Comparison of ENCODE assay signal across 9 cellular contexts in the genomic region with DNA sequence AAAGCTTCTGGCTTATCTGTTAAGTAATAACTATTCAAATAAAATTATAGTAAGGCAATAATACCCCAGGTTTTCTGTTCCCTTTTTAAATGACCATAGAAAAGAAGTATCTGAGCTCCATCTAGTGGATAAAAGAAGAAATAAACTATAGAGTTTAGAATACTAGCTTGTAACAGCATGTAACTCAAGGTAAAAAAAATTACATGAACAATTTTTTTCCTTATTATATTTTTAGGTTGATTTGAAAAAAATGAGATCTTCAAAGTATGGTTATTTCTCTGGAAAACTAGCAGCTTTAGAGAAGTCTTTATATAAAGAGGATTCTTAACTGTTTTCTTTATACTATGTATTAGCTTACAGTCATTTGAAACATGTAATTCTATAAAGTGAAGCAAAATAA. TPM values are rescaled to one million over a fixed set of nuclear protein-coding genes. Genes with fewer than 3 reads are reported as not detected.
A peak's percentile ranks its signal among the peaks of the same experiment; 100 is the strongest.
DNase-seq lines count a peak whose midpoint lies in the region; ATAC-seq, FAIRE-seq and TF ChIP-seq lines count a peak whose summit lies in the region.
"Had no signal": no experiment of that assay in that cellular context is flagged by ENCODE, and none has a peak within 500 bp of the region (broad histone marks: within the 10 kb centered on the region; RNA-seq: fewer than 3 reads in every experiment).

No MANE protein-coding gene starts in this region.

- no peak overlapping the region for H3K4me3 ChIP-seq in A549
- H3K4me3 ChIP-seq in upper lobe of left lung, result no peak overlapping the region

- peaks cover 0 to 76% (median 13%) of the 10 kb centered on the region in 4 donors for H3K36me3 ChIP-seq in upper lobe of left lung

- H3K9me3 Mint-ChIP-seq in WTC11, result no peaks in the 10 kb centered on the region
- H3K9me3 Mint-ChIP-seq: dendritic cell treated with granulocyte-macrophage colony-stimulating factor and Interleukin-4, amounts not matched to agents 40 ng/mL and 50 ng/mL, for 4 days had no signal

- H3K27me3 ChIP-seq in upper lobe of left lung, result no peaks in the 10 kb centered on the region

- H3K27me3 Mint-ChIP-seq in WTC11 (ENCODE audit: low read depth), result no peaks in the 10 kb centered on the region
- H3K27me3 Mint-ChIP-seq: dendritic cell treated with granulocyte-macrophage colony-stimulating factor and Interleukin-4, amounts not matched to agents 40 ng/mL and 50 ng/mL, for 4 days had no signal

- POLR2A ChIA-PET in A549 (lab: Yijun Ruan, JAX) (no interaction called here), WTC11 (lab: Charles Lee) (interaction anchor here (1.0 kb wide), 1 partner anchor 30 kb away, joined by 3 read pairs; no protein-coding TSS in a partner anchor)

- no peak for TF ChIP-seq EP300 in A549 (IDR thresholded peaks at IDR 0.05)
- TF ChIP-seq EP300 in upper lobe of left lung (IDR thresholded peaks at IDR 0.05), result no peak

- no peaks in the 10 kb centered on the region for H3K9me3 ChIP-seq in A549
- no peaks in the 10 kb centered on the region for H3K9me3 ChIP-seq in upper lobe of left lung

- TF ChIP-seq CTCF in A549 (IDR thresholded peaks at IDR 0.05), result peak; percentile 55; the same call in 2 of the 3 replicates
- TF ChIP-seq CTCF in WTC11 (IDR thresholded peaks at IDR 0.05), result no peak; the same call in 1 of the 2 replicates
- TF ChIP-seq CTCF in upper lobe of left lung (IDR thresholded peaks at IDR 0.05), result peak in 5 of 6 experiments; percentile 18 to 46 (median 24)

- no peak for TF ChIP-seq POLR2A in A549 (IDR thresholded peaks at IDR 0.05; ENCODE audit: low read length)
- no peak for TF ChIP-seq POLR2A in upper lobe of left lung (IDR thresholded peaks at IDR 0.05)

- peaks cover 9% of the 10 kb centered on the region; the same call in 2 of the 3 replicates for H3K4me1 ChIP-seq in A549
- no peaks in the 10 kb centered on the region for H3K4me1 ChIP-seq in upper lobe of left lung

- FAIRE-seq in A549 (lab: Jason Lieb, UNC), result no peak

- H3K36me3 Mint-ChIP-seq in WTC11, result peaks cover 37% of the 10 kb centered on the region

- peak; percentile 33 to 36 for DNase-seq in A549 (ENCODE audit: low read depth in 1 of 2, low spot score in 1 of 2)
- peak; percentile 83 for DNase-seq in NCI-H2029 treated with DMSO at 0.1 percent for 48 hours (lab: John Stamatoyannopoulos, UW)
- DNase-seq in WTC11 (ENCODE audit: low spot score), result no peak
- DNase-seq in iPS-NIHi7 (ENCODE audit: extremely low spot score), result peak; percentile 9
- DNase-seq in upper lobe of left lung, result no peak
- DNase-seq in substantia nigra (lab: John Stamatoyannopoulos, UW), result no peak

- CTCF ChIA-PET in A549 (lab: Yijun Ruan, JAX), result interaction anchor here (0.8 to 2.0 kb wide), 26 partner anchors 9 to 314 kb away, joined by 3 to 9 read pairs (median 4); partner anchors contain the start of genes DNAJC10 and FRZB
- CTCF ChIA-PET in WTC11 (lab: Charles Lee), result interaction anchor here (0.6 to 2.3 kb wide), 43 partner anchors 8 to 313 kb away, joined by 3 to 29 read pairs (median 4); partner anchors contain the start of genes DUSP19 and FRZB

- no peak overlapping the region for H3K4me2 ChIP-seq in A549

- TF ChIP-seq RAD21 in A549 (conservative IDR thresholded peaks at IDR 0.05 in 1 of 2, IDR thresholded peaks at IDR 0.05 in 1 of 2), result peak; percentile 65 to 72

- no peaks in the 10 kb centered on the region for H3K4me1 Mint-ChIP-seq in WTC11

- no peak overlapping the region for H3K27ac Mint-ChIP-seq in WTC11
- H3K27ac Mint-ChIP-seq: dendritic cell treated with granulocyte-macrophage colony-stimulating factor and Interleukin-4, amounts not matched to agents 40 ng/mL and 50 ng/mL, for 4 days had no signal

- H3K27ac ChIP-seq in A549 (no peak overlapping the region), upper lobe of left lung (no peak overlapping the region), substantia nigra (ENCODE audit: low read depth, low read length, poor library complexity, severe bottlenecking) (no peak overlapping the region)

- peak; percentile 76 to 85; a peak in 5 of 6 replicates for ATAC-seq in A549
- peak; percentile 81 for ATAC-seq in GM18517 (IDR thresholded peaks at IDR 0.05; ENCODE audit: unreplicated experiment)
- ATAC-seq in HG03045 (IDR thresholded peaks at IDR 0.05; ENCODE audit: unreplicated experiment), result peak; percentile 80
- peak; percentile 43; the same call in 1 of the 2 replicates for ATAC-seq in WTC11
- ATAC-seq in upper lobe of left lung (ENCODE audit: low FRiP score in 2 of 2), result peak in 1 of 2 donors; percentile 67

- H3K4me3 Mint-ChIP-seq in WTC11, result no peak overlapping the region
- H3K4me3 Mint-ChIP-seq: dendritic cell treated with granulocyte-macrophage colony-stimulating factor and Interleukin-4, amounts not matched to agents 40 ng/mL and 50 ng/mL, for 4 days had no signal

TF ChIP-seq in A549, 52 proteins besides CTCF, POLR2A, EP300 and RAD21:
- TF ChIP-seq KDM5A (IDR thresholded peaks at IDR 0.05) (no peak), E2F6 (IDR thresholded peaks at IDR 0.05; ENCODE audit: borderline replicate concordance, low read depth) (no peak), HMGXB4 (CRISPR knock-in tag; IDR thresholded peaks at IDR 0.05; ENCODE audit: borderline replicate concordance) (no peak), SMC3 (IDR thresholded peaks at IDR 0.05) (peak; percentile 50)

TF ChIP-seq in WTC11, 78 proteins besides CTCF, POLR2A, EP300 and RAD21:
- TF ChIP-seq, protein P1, sequence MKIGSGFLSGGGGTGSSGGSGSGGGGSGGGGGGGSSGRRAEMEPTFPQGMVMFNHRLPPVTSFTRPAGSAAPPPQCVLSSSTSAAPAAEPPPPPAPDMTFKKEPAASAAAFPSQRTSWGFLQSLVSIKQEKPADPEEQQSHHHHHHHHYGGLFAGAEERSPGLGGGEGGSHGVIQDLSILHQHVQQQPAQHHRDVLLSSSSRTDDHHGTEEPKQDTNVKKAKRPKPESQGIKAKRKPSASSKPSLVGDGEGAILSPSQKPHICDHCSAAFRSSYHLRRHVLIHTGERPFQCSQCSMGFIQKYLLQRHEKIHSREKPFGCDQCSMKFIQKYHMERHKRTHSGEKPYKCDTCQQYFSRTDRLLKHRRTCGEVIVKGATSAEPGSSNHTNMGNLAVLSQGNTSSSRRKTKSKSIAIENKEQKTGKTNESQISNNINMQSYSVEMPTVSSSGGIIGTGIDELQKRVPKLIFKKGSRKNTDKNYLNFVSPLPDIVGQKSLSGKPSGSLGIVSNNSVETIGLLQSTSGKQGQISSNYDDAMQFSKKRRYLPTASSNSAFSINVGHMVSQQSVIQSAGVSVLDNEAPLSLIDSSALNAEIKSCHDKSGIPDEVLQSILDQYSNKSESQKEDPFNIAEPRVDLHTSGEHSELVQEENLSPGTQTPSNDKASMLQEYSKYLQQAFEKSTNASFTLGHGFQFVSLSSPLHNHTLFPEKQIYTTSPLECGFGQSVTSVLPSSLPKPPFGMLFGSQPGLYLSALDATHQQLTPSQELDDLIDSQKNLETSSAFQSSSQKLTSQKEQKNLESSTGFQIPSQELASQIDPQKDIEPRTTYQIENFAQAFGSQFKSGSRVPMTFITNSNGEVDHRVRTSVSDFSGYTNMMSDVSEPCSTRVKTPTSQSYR (CRISPR knock-in tag; IDR thresholded peaks at IDR 0.05), result no peak
- TF ChIP-seq SMAD3 (CRISPR knock-in tag; IDR thresholded peaks at IDR 0.05; ENCODE audit: borderline replicate concordance) (no peak), ATF1 (CRISPR knock-in tag; IDR thresholded peaks at IDR 0.05) (no peak), SOX15 (CRISPR knock-in tag; IDR thresholded peaks at IDR 0.05) (no peak), ARID4B (CRISPR knock-in tag; IDR thresholded peaks at IDR 0.05; ENCODE audit: borderline replicate concordance) (no peak)

RNA-seq across cellular contexts. Expression of gene NCKAP1, which starts 58.1 kb away (rescaled TPM):
- polyA plus RNA-seq in A549 (2011; rRNA removed) (194 and 201 TPM in 2 replicates), A549 (2017; fragmentation: RNase III; extraction: RNeasy Plus Mini Kit Qiagen cat#74134 plus additional on column Dnase treatment) (89.4 to 106 TPM (median 98.8 TPM) in 3 replicates)
- polyA plus RNA-seq in A549 (2012; cell fraction: cytosol; rRNA removed), result 63.8 and 70.9 TPM in 2 replicates
- polyA plus RNA-seq in A549 (2012; cell fraction: nucleus; rRNA removed), result 26.5 and 28.7 TPM in 2 replicates
- polyA minus RNA-seq in A549 (2011; rRNA and poly(A)+ RNA removed), result 71.5 and 81.4 TPM in 2 replicates
- total RNA-seq in WTC11 (2021) (148 to 173 TPM (median 149 TPM) in 3 replicates), upper lobe of left lung (100 to 1,000 TPM in 2 of 6 donors, 10 to 100 TPM in 4; 34.2 to 129 (median 83.9) TPM)

Comparison
In these comparisons a context has a peak if more than half of its experiments do, and no peak if none do; other contexts are left out.
1. DNase-seq: peak in A549 (2 of 2), NCI-H2029 treated with DMSO at 0.1 percent for 48 hours (single experiment) and iPS-NIHi7 (single experiment); none in WTC11 (single experiment), upper lobe of left lung (0 of 2) and substantia nigra (0 of 49).
2. Of the 8 proteins assayed by ChIP-seq in both WTC11 and A549: peak only in WTC11: none; only in A549: CTCF; in both: none; in neither: 7.